Comparison of ENCODE assay signal across 13 cellular contexts in genomic region chr6:90078513-90079289, GRCh38.
DNase-seq lines count a peak whose midpoint lies in the region; FAIRE-seq lines count a peak whose summit lies in the region.
"Had no signal": no experiment of that assay in that cellular context is flagged by ENCODE, and none has a peak within 500 bp of the region (broad histone marks: within the 10 kb centered on the region; RNA-seq: fewer than 3 reads in every experiment).

No MANE protein-coding gene starts in this region.

- no peaks in the 10 kb centered on the region for H3K79me2 ChIP-seq in GM23248 (ENCODE audit: insufficient read depth)

- H3F3A ChIP-seq in GM23248 (ENCODE audit: insufficient read depth), result no peaks in the 10 kb centered on the region

- no peaks in the 10 kb centered on the region for H3K36me3 ChIP-seq in GM23248 (ENCODE audit: low read depth)
- H3K36me3 ChIP-seq: esophagus squamous epithelium had no signal

- no peak overlapping the region for H3K4me2 ChIP-seq in GM23248 (ENCODE audit: unreplicated experiment)

- DNase-seq in GM23248 (peak; percentile 16), amniotic epithelial cell (ENCODE audit: low read depth) (peak; percentile 86), HTR-8/SVneo (ENCODE audit: insufficient read length, low spot score) (no peak), NCI-H2227 (lab: John Stamatoyannopoulos, UW; ENCODE audit: unreplicated experiment) (no peak), cerebellum (ENCODE audit: low spot score) (no peak), NCI-H345 treated with DMSO at 0.1 percent for 48 hours (lab: John Stamatoyannopoulos, UW; ENCODE audit: unreplicated experiment) (no peak)
- peak; percentile 44 to 51 for DNase-seq in activated CD4-positive, alpha-beta T cell treated with anti-CD3 and anti-CD28 coated beads for 4 hours
- peak; percentile 63 to 65 for DNase-seq in stimulated activated CD4-positive, alpha-beta T cell treated with anti-CD3 and anti-CD28 coated beads, Interleukin-2, amount 100 ng/mL, for 48 hours
- DNase-seq: esophagus squamous epithelium, Karpas-422, kidney glomerular epithelial cell, NCI-H526 treated with DMSO at 0.1 percent for 48 hours, SW 1271 had no signal

- no peak for FAIRE-seq in HTR-8/SVneo (lab: Jason Lieb, UNC)

- in situ Hi-C loops in GM23248 (cut with MboI), result no loop called here

- H3K27me3 ChIP-seq in GM23248 (replicated peaks; ENCODE audit: insufficient read depth), result no peaks in the 10 kb centered on the region
- H3K27me3 ChIP-seq: esophagus squamous epithelium had no signal

- WGBS in GM23248 (ENCODE audit: low coverage in 1 of 2, low lambda C conversion rate in 2 of 2, missing lambda C conversion rate in 2 of 2), 2 experiments, result 78 to 87% methylated on average over 10 of the region's 10 CpGs

- H3K9me3 ChIP-seq in GM23248 (ENCODE audit: low read depth), result no peaks in the 10 kb centered on the region
- H3K9me3 ChIP-seq: esophagus squamous epithelium had no signal

- no peaks in the 10 kb centered on the region for H4K20me1 ChIP-seq in GM23248 (ENCODE audit: insufficient read depth)

- no peaks in the 10 kb centered on the region for H3K9me2 ChIP-seq in GM23248 (ENCODE audit: insufficient read depth)

- no peak overlapping the region for H3K9ac ChIP-seq in GM23248

- H3K4me3 ChIP-seq in GM23248, result no peak overlapping the region
- H3K4me3 ChIP-seq: esophagus squamous epithelium had no signal

- H3K27ac ChIP-seq in GM23248, result no peak overlapping the region
- H3K27ac ChIP-seq: esophagus squamous epithelium had no signal

- no peaks in the 10 kb centered on the region for H3K4me1 ChIP-seq in GM23248 (ENCODE audit: insufficient read depth)
- H3K4me1 ChIP-seq: esophagus squamous epithelium had no signal

- no peak overlapping the region for H2AFZ ChIP-seq in GM23248

Comparison
In these comparisons a context has a peak if more than half of its experiments do, and no peak if none do; other contexts are left out.
1. DNase-seq: peak in GM23248 (single experiment), activated CD4-positive, alpha-beta T cell treated with anti-CD3 and anti-CD28 coated beads for 4 hours (2 of 2), amniotic epithelial cell (single experiment) and stimulated activated CD4-positive, alpha-beta T cell treated with anti-CD3 and anti-CD28 coated beads, Interleukin-2, amount 100 ng/mL, for 48 hours (2 of 2); none in HTR-8/SVneo (single experiment), NCI-H2227 (single experiment), cerebellum (single experiment) and NCI-H345 treated with DMSO at 0.1 percent for 48 hours (single experiment).